18 cellular contexts compared by ENCODE assay signal in the genomic region with DNA sequence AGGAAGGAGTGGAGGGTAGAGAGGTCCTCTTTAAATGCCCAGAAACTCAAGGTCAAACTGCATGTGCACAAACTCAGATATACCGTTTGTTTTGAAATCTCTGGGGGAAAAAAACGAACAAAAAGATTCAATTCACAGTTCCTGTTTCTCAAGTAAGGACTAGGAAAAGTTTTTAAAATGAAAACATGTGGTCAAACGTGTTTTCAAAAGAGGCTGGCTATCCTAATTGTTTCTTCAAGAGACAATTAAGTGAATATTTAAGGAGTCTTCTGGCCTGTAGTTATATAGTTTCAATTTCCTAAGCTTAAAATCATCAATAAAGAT. TPM values are rescaled to one million over a fixed set of nuclear protein-coding genes. Genes with fewer than 3 reads are reported as not detected.
DNase-seq lines count a peak whose midpoint lies in the region; ATAC-seq, FAIRE-seq and TF ChIP-seq lines count a peak whose summit lies in the region.
"Had no signal": no experiment of that assay in that cellular context is flagged by ENCODE, and none has a peak within 500 bp of the region (broad histone marks: within the 10 kb centered on the region; RNA-seq: fewer than 3 reads in every experiment).

No MANE protein-coding gene starts in this region.

- H3K4me1 ChIP-seq in IMR-90 (ENCODE audit: control insufficient read depth, insufficient read depth, low read length) (no peaks in the 10 kb centered on the region; the same call in 1 of the 2 replicates), ectodermal cell (ENCODE audit: control insufficient read depth, insufficient read depth, low read length) (peaks cover 16% of the 10 kb centered on the region), lower lobe of right lung (peaks cover 26% of the 10 kb centered on the region)
- H3K4me1 ChIP-seq: pancreas had no signal

- H3K9ac ChIP-seq in IMR-90 (ENCODE audit: low read depth, low read length) = no peak overlapping the region

- no peak overlapping the region for H3K56ac ChIP-seq in IMR-90 (ENCODE audit: extremely low read depth, insufficient read depth, low read length)

- H3K27ac ChIP-seq in IMR-90 (ENCODE audit: insufficient read depth, low read length) (no peak overlapping the region), ectodermal cell (ENCODE audit: insufficient read depth, low read depth, low read length, poor library complexity, severe bottlenecking) (no peak overlapping the region), lower lobe of right lung (no peak overlapping the region)
- H3K27ac ChIP-seq: body of pancreas, coronary artery, pancreas, testis had no signal

- H3K4me3 ChIP-seq in IMR-90 (ENCODE audit: insufficient read depth, low read depth, low read length) (no peak overlapping the region), ectodermal cell (ENCODE audit: insufficient read depth, low read depth, low read length) (peak overlapping the region; percentile 57), lower lobe of right lung (no peak overlapping the region)
- H3K4me3 ChIP-seq: body of pancreas, lung, pancreas, testis had no signal

- peaks cover 1 to 3% of the 10 kb centered on the region in 2 donors for H3K36me3 Mint-ChIP-seq in CD14-positive monocyte
- no peaks in the 10 kb centered on the region for H3K36me3 Mint-ChIP-seq in neural crest cell (ENCODE audit: low read depth)
- H3K36me3 Mint-ChIP-seq: stimulated activated memory B cell treated with anti-CD40 and anti-IgM and Interleukin-4, amounts not matched to agents 10 μg/mL and 1 μg/mL and 100 μg/mL, for 72 hours had no signal

- POLR2A ChIA-PET in IMR-90 (lab: Charles Lee; ENCODE audit: unreplicated experiment) = no interaction called here

- H3K36me3 ChIP-seq in IMR-90 (ENCODE audit: control insufficient read depth, insufficient read depth, low read length) (no peaks in the 10 kb centered on the region), ectodermal cell (ENCODE audit: control insufficient read depth, insufficient read depth, low read length) (no peaks in the 10 kb centered on the region), lower lobe of right lung (no peaks in the 10 kb centered on the region)
- H3K36me3 ChIP-seq: pancreas had no signal

- H2BK120ac ChIP-seq in IMR-90 (ENCODE audit: low read depth, low read length) = no peak overlapping the region

- H3K4me3 Mint-ChIP-seq in CD14-positive monocyte (peak overlapping the region in 1 of 2 donors; percentile 80), neural crest cell (peak overlapping the region; percentile 71)
- H3K4me3 Mint-ChIP-seq: activated T-cell treated with anti-CD3 and anti-CD28 coated beads, Interleukin-2, amount 50 U/mL, for 4 hours had no signal

- no peaks in the 10 kb centered on the region for H4K20me1 ChIP-seq in IMR-90 (ENCODE audit: insufficient read depth, low read length)

- no peak for TF ChIP-seq RAD21 in IMR-90 (IDR thresholded peaks at IDR 0.05; ENCODE audit: low read length)

- H3K18ac ChIP-seq in IMR-90 (ENCODE audit: low read depth, low read length) = no peak overlapping the region

- H3K27me3 ChIP-seq in IMR-90 (ENCODE audit: control insufficient read depth, insufficient read depth, low read length) (peaks cover 38% of the 10 kb centered on the region), ectodermal cell (ENCODE audit: control insufficient read depth, insufficient read depth, low read length, poor library complexity, severe bottlenecking) (peaks cover 50% of the 10 kb centered on the region), lower lobe of right lung (ENCODE audit: low read depth) (peaks cover 38% of the 10 kb centered on the region)
- H3K27me3 ChIP-seq: testis had no signal

- no TSS peak for BruUV-seq in IMR-90 (replicated peaks; lab: Mats Ljungman, UMichigan)

- peak overlapping the region; percentile 29 for H2AFZ ChIP-seq in IMR-90 (replicated peaks; ENCODE audit: low read length, poor library complexity)

- no peak overlapping the region for H3K14ac ChIP-seq in IMR-90 (replicated peaks; ENCODE audit: low read depth, low read length)

- H3K9me3 ChIP-seq in IMR-90 (ENCODE audit: control insufficient read depth, insufficient read depth, low read length) (no peaks in the 10 kb centered on the region), ectodermal cell (ENCODE audit: control insufficient read depth, low read length) (no peaks in the 10 kb centered on the region), lower lobe of right lung (no peaks in the 10 kb centered on the region)
- H3K9me3 ChIP-seq: body of pancreas, pancreas, testis had no signal

- no peak overlapping the region for H4K5ac ChIP-seq in IMR-90 (ENCODE audit: low read depth, low read length)

- H3K27me3 Mint-ChIP-seq in CD14-positive monocyte (ENCODE audit: low read depth in 3 of 3) (peaks cover 57 to 74% (median 70%) of the 10 kb centered on the region in 3 donors), neural crest cell (ENCODE audit: low read depth) (peaks cover 95% of the 10 kb centered on the region)

- H3K27ac Mint-ChIP-seq in CD14-positive monocyte = no peak overlapping the region
- H3K27ac Mint-ChIP-seq in neural crest cell (ENCODE audit: unreplicated experiment) = no peak overlapping the region
- H3K27ac Mint-ChIP-seq: stimulated activated memory B cell treated with anti-CD40 and anti-IgM and Interleukin-4, amounts not matched to agents 10 μg/mL and 1 μg/mL and 100 μg/mL, for 72 hours had no signal

- H3K79me1 ChIP-seq in IMR-90 (ENCODE audit: low read depth in 1 of 2, low read length in 2 of 2) = no peaks in the 10 kb centered on the region

- ATAC-seq in IMR-90 (ENCODE audit: low read depth) (no peak), GM19035 (IDR thresholded peaks at IDR 0.05; ENCODE audit: unreplicated experiment) (no peak), lower lobe of right lung (no peak)

- no peaks in the 10 kb centered on the region for H3K9me1 ChIP-seq in IMR-90 (ENCODE audit: insufficient read depth, low read length)

- H3K9me3 Mint-ChIP-seq in CD14-positive monocyte (peaks cover 3 to 12% (median 8%) of the 10 kb centered on the region in 7 donors), neural crest cell (no peaks in the 10 kb centered on the region)
- H3K9me3 Mint-ChIP-seq: activated T-cell treated with anti-CD3 and anti-CD28 coated beads, Interleukin-2, amount 50 U/mL, for 4 hours; stimulated activated memory B cell treated with anti-CD40 and anti-IgM and Interleukin-4, amounts not matched to agents 10 μg/mL and 1 μg/mL and 100 μg/mL, for 72 hours had no signal

- H4K8ac ChIP-seq in IMR-90 (ENCODE audit: low read depth in 2 of 2, low read length in 2 of 2) = no peak overlapping the region

- in situ Hi-C loops in IMR-90 (cut with MboI; ENCODE audit: low sequenced_read_pairs) = loop anchor here (25.0 kb wide), 1 partner anchor 1084 kb away; no protein-coding TSS in a partner anchor

- no CpG with 5 or more reads among the region's 3 CpGs for WGBS in IMR-90 (ENCODE audit: extremely low coverage in 2 of 2, insufficient read length in 1 of 2), 2 experiments
- WGBS in ectodermal cell, 2 experiments = 26 to 31% methylated on average over 3 of the region's 3 CpGs

- H3K23ac ChIP-seq in IMR-90 (ENCODE audit: low read depth, low read length) = no peak overlapping the region

- intact Hi-C loops in CD14-positive monocyte (cut with micrococcal nuclease) (loop anchor here in 1 of 2 donors (10.0 kb wide), 1 partner anchor 317 kb away; no protein-coding TSS in a partner anchor), IMR-90 (cut with micrococcal nuclease) (loop anchor here (1.0 to 10.0 kb wide), 8 partner anchors 71 to 1807 kb away; no protein-coding TSS in a partner anchor), lower lobe of right lung (cut with DNase I) (no loop called here)

- H3K4ac ChIP-seq in IMR-90 (ENCODE audit: low read depth, low read length) = no peak overlapping the region

- H2BK15ac ChIP-seq in IMR-90 (ENCODE audit: low read depth, low read length) = no peak overlapping the region

- H2BK5ac ChIP-seq in IMR-90 (ENCODE audit: low read depth, low read length, poor library complexity, severe bottlenecking) = no peak overlapping the region

- H2BK20ac ChIP-seq in IMR-90 (ENCODE audit: low read depth, low read length) = no peak overlapping the region

- H3K4me1 Mint-ChIP-seq in CD14-positive monocyte (peaks cover 26% of the 10 kb centered on the region), neural crest cell (peaks cover 8% of the 10 kb centered on the region)

- H2AK9ac ChIP-seq in IMR-90 (replicated peaks; ENCODE audit: low read depth, low read length, poor library complexity) = no peak overlapping the region

- DNase-seq in CD14-positive monocyte (ENCODE audit: low spot score) = no peak
- DNase-seq in IMR-90 = no peak
- no peak for DNase-seq in neural crest cell (ENCODE audit: low read depth, low spot score)
- no peak for DNase-seq in lower lobe of right lung
- no peak for DNase-seq in GM19239 (ENCODE audit: insufficient read length, low spot score)
- DNase-seq in NCI-H2196 (lab: John Stamatoyannopoulos, UW; ENCODE audit: unreplicated experiment) = no peak
- DNase-seq: COR-L47, NCI-H1417 treated with DMSO at 0.1 percent for 48 hours had no signal

- no peak for FAIRE-seq in GM19239 (lab: Jason Lieb, UNC)

- TF ChIP-seq POLR2A in IMR-90 (IDR thresholded peaks at IDR 0.05; ENCODE audit: low read depth, low read length) = no peak

- no peak overlapping the region for H3K4me2 ChIP-seq in IMR-90 (ENCODE audit: low read depth, low read length)

- H2AK5ac ChIP-seq in IMR-90 (ENCODE audit: low read depth, low read length) = no peak overlapping the region

- peak; percentile 18 for TF ChIP-seq CTCF in CD14-positive monocyte (IDR thresholded peaks at IDR 0.05)
- TF ChIP-seq CTCF in IMR-90 (conservative IDR thresholded peaks at IDR 0.05; ENCODE audit: low read depth, low read length) = no peak
- peak; percentile 22 for TF ChIP-seq CTCF in neural crest cell (conservative IDR thresholded peaks at IDR 0.05)
- no peak for TF ChIP-seq CTCF in lower lobe of right lung (IDR thresholded peaks at IDR 0.05)

- CTCF ChIA-PET in IMR-90 (lab: Yijun Ruan, JAX) = interaction anchor here (0.8 to 0.9 kb wide), 3 partner anchors 21 to 317 kb away, joined by 3 to 4 read pairs (median 3); no protein-coding TSS in a partner anchor

- no peak overlapping the region for H4K91ac ChIP-seq in IMR-90 (ENCODE audit: insufficient read depth, low read depth, low read length)

- dilution Hi-C loops in IMR-90 (cut with HindIII; ENCODE audit: low sequenced_read_pairs, unreplicated experiment) = no loop called here

TF ChIP-seq in IMR-90, 13 proteins besides CTCF, POLR2A, EP300 and RAD21 (continues in another document):
- no peak for TF ChIP-seq MAZ (IDR thresholded peaks at IDR 0.05; ENCODE audit: borderline replicate concordance, low read depth, low read length)

RNA-seq across cellular contexts. Expression of gene RSPO3, which starts 3.1 kb away (rescaled TPM):
- polyA plus RNA-seq in CD14-positive monocyte (not detected), IMR-90 (2012; rRNA removed) (not detected in 2 replicates)
- total RNA-seq in IMR-90 (2012; rRNA removed) (not detected in 2 replicates), neural crest cell (not detected in 2 replicates), lower lobe of right lung (8.0 TPM)
- not detected in 2 replicates for polyA plus RNA-seq in IMR-90 (2012; cell fraction: cytosol; rRNA removed)
- polyA plus RNA-seq in IMR-90 (2012; cell fraction: nucleus; rRNA removed; ENCODE audit: low replicate concordance) = not detected in 2 replicates
- polyA plus RNA-seq in ectodermal cell (2013, experiment 1 of 4) = 17.3 TPM
- polyA plus RNA-seq in ectodermal cell (2013, experiment 2 of 4) = 16.8 TPM
- polyA plus RNA-seq in ectodermal cell (2013, experiment 3 of 4) = 18.4 TPM
- polyA plus RNA-seq in ectodermal cell (2013, experiment 4 of 4) = 21.6 TPM
- total RNA-seq: activated T-cell treated with anti-CD3 and anti-CD28 coated beads, Interleukin-2, amount 50 U/mL, for 4 hours; Daoy had no signal

Comparison
In these comparisons a context has a peak if more than half of its experiments do, and no peak if none do; other contexts are left out.
1. CTCF ChIP-seq: peak in CD14-positive monocyte (single experiment) and neural crest cell (single experiment); none in IMR-90 (single experiment) and lower lobe of right lung (single experiment).